10 cellular contexts compared by ENCODE assay signal in the genomic region with DNA sequence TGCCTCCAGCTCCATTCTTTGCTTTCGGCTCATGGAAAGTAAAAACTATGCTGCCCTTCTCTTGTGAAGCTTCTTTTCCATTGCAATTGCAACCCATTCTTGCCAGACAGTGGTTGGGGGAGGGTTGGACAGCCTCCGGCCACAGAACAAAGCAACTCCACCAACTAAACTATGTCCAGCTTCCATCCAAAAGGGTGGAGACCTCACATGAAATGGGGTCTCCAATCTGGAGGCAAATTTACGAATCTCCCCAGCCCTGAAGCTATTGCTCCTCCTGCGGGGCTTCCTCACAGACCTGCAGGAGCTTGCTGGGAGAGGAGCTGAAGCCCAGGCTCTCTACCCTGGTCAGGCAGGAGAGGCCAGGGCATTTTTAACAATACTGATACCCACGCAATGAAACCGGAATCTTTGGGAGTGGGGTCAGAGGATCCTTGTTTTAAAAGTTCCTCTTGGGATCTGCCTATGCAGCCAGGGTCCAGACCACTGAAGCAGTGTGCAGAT. TPM values are rescaled to one million over a fixed set of nuclear protein-coding genes. Genes with fewer than 3 reads are reported as not detected.
DNase-seq lines count a peak whose midpoint lies in the region; ATAC-seq and TF ChIP-seq lines count a peak whose summit lies in the region.
"Had no signal": no experiment of that assay in that cellular context is flagged by ENCODE, and none has a peak within 500 bp of the region (broad histone marks: within the 10 kb centered on the region; RNA-seq: fewer than 3 reads in every experiment).

No MANE protein-coding gene starts in this region.

- no peak for TF ChIP-seq CTCF in HFF-Myc (IDR thresholded peaks at IDR 0.05; ENCODE audit: low read depth, low read length, missing control alignments)
- no peak for TF ChIP-seq CTCF in coronary artery (IDR thresholded peaks at IDR 0.05)
- TF ChIP-seq CTCF in kidney epithelial cell (IDR thresholded peaks at IDR 0.05; ENCODE audit: insufficient read depth, low read length, poor library complexity, severe bottlenecking): no peak

- DNase-seq in HFF-Myc (ENCODE audit: extremely low read depth, low read depth): no peak
- DNase-seq in coronary artery (ENCODE audit: low spot score): no peak
- DNase-seq in kidney epithelial cell (ENCODE audit: low read depth): no peak
- DNase-seq in NCI-H345 treated with DMSO at 0.1 percent for 48 hours (lab: John Stamatoyannopoulos, UW; ENCODE audit: unreplicated experiment): no peak
- no peak for DNase-seq in activated naive CD4-positive, alpha-beta T cell treated with Interleukin-2 at 50 U/mL for 16 hours
- DNase-seq: activated naive CD4-positive, alpha-beta T cell; NCI-H2081 had no signal

- H3K27me3 ChIP-seq in kidney epithelial cell (ENCODE audit: control insufficient read depth, insufficient read depth, low read length) (peaks cover 6% of the 10 kb centered on the region), skeletal muscle tissue (ENCODE audit: control insufficient read depth in 3 of 3, insufficient read depth in 3 of 3, low read length in 3 of 3) (peaks cover 0 to 16% (median 14%) of the 10 kb centered on the region in 3 donors)

- no peaks in the 10 kb centered on the region for H3K9me3 ChIP-seq in skeletal muscle tissue (ENCODE audit: control insufficient read depth in 3 of 3, low read length in 3 of 3)

- H3K4me1 ChIP-seq in skeletal muscle tissue (ENCODE audit: control insufficient read depth in 3 of 3, insufficient read depth in 3 of 3, low read length in 3 of 3): peaks cover 0 to 8% (median 3%) of the 10 kb centered on the region in 3 donors

- H3K4me3 ChIP-seq in HFF-Myc (replicated peaks; ENCODE audit: low read depth, low read length) (peak overlapping the region; percentile 51), coronary artery (peak overlapping the region; percentile 72), kidney epithelial cell (ENCODE audit: low read depth, low read length) (peak overlapping the region; percentile 29), skeletal muscle tissue (ENCODE audit: low read length in 3 of 3) (peak overlapping the region; percentile 49 to 60 (median 58))

- no peak for ATAC-seq in GM19324 (IDR thresholded peaks at IDR 0.05; ENCODE audit: low FRiP score, unreplicated experiment)
- ATAC-seq in GM18858 (IDR thresholded peaks at IDR 0.05; ENCODE audit: unreplicated experiment): no peak

- H3K27ac ChIP-seq in coronary artery (peak overlapping the region; percentile 74 to 86), skeletal muscle tissue (ENCODE audit: low read depth, low read length) (peak overlapping the region; percentile 65)

- no peaks in the 10 kb centered on the region for H3K36me3 ChIP-seq in kidney epithelial cell (ENCODE audit: control insufficient read depth, insufficient read depth, low read length)
- H3K36me3 ChIP-seq in skeletal muscle tissue (ENCODE audit: control insufficient read depth in 3 of 3, insufficient read depth in 3 of 3, low read length in 3 of 3): no peaks in the 10 kb centered on the region

- H3K9ac ChIP-seq in skeletal muscle tissue (ENCODE audit: low read depth in 1 of 3, low read length in 3 of 3): peak overlapping the region in 2 of 3 donors; percentile 62 to 66

RNA-seq across cellular contexts. Expression of gene GPNMB, which starts 0.6 kb away (rescaled TPM):
- total RNA-seq in kidney epithelial cell (33.5 and 36.1 TPM in 2 replicates), skeletal muscle tissue (49.6 TPM)

RNA-seq across cellular contexts. Expression of gene MALSU1, which starts 52.0 kb away (rescaled TPM):
- total RNA-seq in kidney epithelial cell: 50.9 and 58.5 TPM in 2 replicates
- total RNA-seq in skeletal muscle tissue: 95.5 TPM
